Comparison of ENCODE assay signal across 1 cellular context in genomic region chr10:99873846-99874245, GRCh38.
TF ChIP-seq lines count a peak whose summit lies in the region.

No MANE protein-coding gene starts in this region.

TF ChIP-seq in GM23338, 12 proteins besides CTCF, POLR2A, EP300 and RAD21 (continued from another document):
- no peak for TF ChIP-seq STAT1 (IDR thresholded peaks at IDR 0.05; ENCODE audit: unreplicated experiment)
- no peak for TF ChIP-seq NANOG (IDR thresholded peaks at IDR 0.05; ENCODE audit: borderline replicate concordance)
- no peak for TF ChIP-seq JUNB (IDR thresholded peaks at IDR 0.05; ENCODE audit: unreplicated experiment)
- TF ChIP-seq ZNF114 (CRISPR knock-in tag; IDR thresholded peaks at IDR 0.05) = no peak
- no peak; the same call in 1 of the 2 replicates for TF ChIP-seq POLR2AphosphoS5 (IDR thresholded peaks at IDR 0.05; ENCODE audit: low read depth)
- TF ChIP-seq ZNF331 (CRISPR knock-in tag; IDR thresholded peaks at IDR 0.05; ENCODE audit: low read depth) = no peak
- TF ChIP-seq REST (IDR thresholded peaks at IDR 0.05; ENCODE audit: unreplicated experiment) = no peak
TF ChIP-seq in GM23338: peak in this region for 0.
